8 cellular contexts compared by ENCODE assay signal in the genomic region with DNA sequence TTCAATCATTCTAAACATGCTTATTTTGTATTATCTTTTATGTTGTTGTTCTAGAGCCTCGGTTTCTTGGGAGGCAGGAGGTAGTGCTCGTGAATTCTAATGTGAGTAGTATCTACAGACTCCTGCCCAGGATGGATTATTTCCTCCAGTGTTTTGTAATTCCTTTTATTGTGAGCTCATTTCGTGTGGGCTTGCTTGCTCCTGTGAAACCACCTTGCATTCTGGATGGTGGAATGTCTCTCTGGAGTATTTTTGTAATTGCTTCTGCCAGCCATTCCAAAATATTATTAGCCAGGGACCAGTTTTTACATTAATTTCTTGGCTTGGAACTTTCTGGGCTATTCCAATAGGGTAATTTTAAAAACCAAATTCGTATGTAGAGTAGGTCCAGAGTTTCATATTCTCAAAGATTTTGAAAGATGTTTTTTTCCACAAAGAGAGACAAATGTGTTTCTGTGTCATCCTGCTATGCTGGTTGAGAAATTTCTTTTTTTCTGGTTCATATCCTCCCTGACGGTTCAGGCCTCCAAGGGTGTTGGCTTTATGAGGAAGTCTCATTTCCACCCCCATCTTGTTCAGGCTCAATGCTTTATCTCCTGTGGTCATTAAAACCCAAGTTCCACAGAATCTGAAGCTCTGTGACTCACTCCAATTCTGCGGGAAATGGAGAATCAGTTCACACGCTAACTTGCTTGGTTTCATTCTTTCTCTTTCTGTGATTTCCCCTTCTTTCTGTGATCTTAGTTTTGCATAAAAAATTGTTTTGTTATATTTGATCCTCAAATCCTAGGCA. TPM values are rescaled to one million over a fixed set of nuclear protein-coding genes. Genes with fewer than 3 reads are reported as not detected.
A peak's percentile ranks its signal among the peaks of the same experiment; 100 is the strongest.
DNase-seq lines count a peak whose midpoint lies in the region; ATAC-seq and TF ChIP-seq lines count a peak whose summit lies in the region.

No MANE protein-coding gene starts in this region.

- ATAC-seq in gastrocnemius medialis (peak; percentile 62 to 65), HG02588 (IDR thresholded peaks at IDR 0.05; ENCODE audit: unreplicated experiment) (no peak), GM21528 (IDR thresholded peaks at IDR 0.05; ENCODE audit: low FRiP score, unreplicated experiment) (no peak)

- H3K27me3 ChIP-seq in gastrocnemius medialis: no peaks in the 10 kb centered on the region

- no peaks in the 10 kb centered on the region for H3K9me3 ChIP-seq in gastrocnemius medialis

- in situ Hi-C loops in gastrocnemius medialis (cut with MboI; ENCODE audit: low sequenced_read_pairs in 4 of 4): no loop called here
- in situ Hi-C loops in ACHN (cut with HindIII; ENCODE audit: low pct_ligation_motif_present, low pct_unique_long_range_greater_than_20kb, low sequenced_read_pairs): no loop called here

- H3K4me1 ChIP-seq in gastrocnemius medialis: peaks cover 0 to 3% of the 10 kb centered on the region in 2 donors

- H3K27ac ChIP-seq in gastrocnemius medialis: peak overlapping the region in 3 of 4 donors; percentile 1 to 55 (median 28)

- DNase-seq in GM12864 (ENCODE audit: low read depth) (peak; percentile 5), NCI-H226 (peak; percentile 83), dermis blood vessel endothelial cell (peak; percentile 27), gastrocnemius medialis (no peak), DMS 273 treated with DMSO at 0.1 percent for 48 hours (lab: John Stamatoyannopoulos, UW) (no peak), ACHN (no peak)

- no peak for TF ChIP-seq CTCF in GM12864 (IDR thresholded peaks at IDR 0.05; ENCODE audit: low read depth, low read length, missing control alignments)
- no peak for TF ChIP-seq CTCF in gastrocnemius medialis (IDR thresholded peaks at IDR 0.05 in 4 of 5, conservative IDR thresholded peaks at IDR 0.05 in 1 of 5)

- no peak for TF ChIP-seq POLR2A in gastrocnemius medialis (IDR thresholded peaks at IDR 0.05)

- H3K4me3 ChIP-seq in GM12864 (ENCODE audit: low read depth, low read length): no peak overlapping the region
- no peak overlapping the region for H3K4me3 ChIP-seq in gastrocnemius medialis

- H3K36me3 ChIP-seq in gastrocnemius medialis: no peaks in the 10 kb centered on the region

- intact Hi-C loops in gastrocnemius medialis (cut with DNase I; ENCODE audit: low total_unique reads): no loop called here

RNA-seq across cellular contexts. Expression of a gene that starts 41.7 kb away (rescaled TPM):
- total RNA-seq in dermis blood vessel endothelial cell: 228 and 258 TPM in 2 replicates
- 10 to 100 TPM; 25.9 to 43.2 (median 32.3) TPM for total RNA-seq in gastrocnemius medialis

Comparison
In these comparisons a context has a peak if more than half of its experiments do, and no peak if none do; other contexts are left out.
1. DNase-seq: peak in GM12864 (single experiment), NCI-H226 (single experiment) and dermis blood vessel endothelial cell (single experiment); none in gastrocnemius medialis (0 of 2), DMS 273 treated with DMSO at 0.1 percent for 48 hours (single experiment) and ACHN (single experiment).
2. ATAC-seq: peak in gastrocnemius medialis (2 of 2); none in HG02588 (single experiment) and GM21528 (single experiment).